ENCODE assay signal across 18 cellular contexts in the genomic region with DNA sequence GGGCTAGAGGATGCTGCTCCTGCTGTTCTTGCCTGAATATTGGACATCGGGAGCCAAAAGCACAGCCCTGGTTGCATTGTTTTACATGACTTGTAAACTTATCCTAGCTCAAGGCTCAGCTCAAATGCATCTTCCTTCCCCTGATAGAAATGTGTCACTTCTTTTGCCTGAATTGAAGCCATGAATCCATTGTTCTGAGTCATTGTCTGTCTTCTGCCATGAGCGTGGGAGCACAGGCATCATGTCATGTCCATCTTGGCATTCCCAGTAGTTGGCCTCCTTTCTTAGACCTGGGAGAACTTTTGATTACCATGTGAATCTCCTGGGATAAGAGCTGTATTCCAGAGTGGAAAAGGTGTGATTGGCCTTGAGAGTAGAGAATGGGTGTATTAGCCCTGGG. TPM values are rescaled to one million over a fixed set of nuclear protein-coding genes. Genes with fewer than 3 reads are reported as not detected.
"Had no signal": no experiment of that assay in that cellular context is flagged by ENCODE, and none has a peak within 500 bp of the region (broad histone marks: within the 10 kb centered on the region; RNA-seq: fewer than 3 reads in every experiment).

No MANE protein-coding gene starts in this region.

- H3K4me1 ChIP-seq: gastrocnemius medialis, parathyroid adenoma, vagina had no signal

- DNase-seq: activated CD8-positive, alpha-beta memory T cell treated with anti-CD3 and anti-CD28 coated beads, Interleukin-2, amount 50 U/mL, for 48 hours; activated naive CD4-positive, alpha-beta T cell treated with Interleukin-2 at 50 U/mL for 16 hours; aorta; dermis blood vessel endothelial cell; effector memory CD8-positive, alpha-beta T cell; gastrocnemius medialis; heart left ventricle; immature natural killer cell; stimulated activated CD4-positive, alpha-beta T cell treated with anti-CD3 and anti-CD28 coated beads, Interleukin-2, amount 100 ng/mL, for 48 hours; T-helper 17 cell; tibial artery had no signal

- H3K36me3 ChIP-seq: gastrocnemius medialis, heart left ventricle, tibial artery, vagina had no signal

- H3K79me2 ChIP-seq: parathyroid adenoma had no signal

- H3K27me3 ChIP-seq: gastrocnemius medialis, heart left ventricle, tibial artery, vagina had no signal

- H3K9ac ChIP-seq: parathyroid adenoma had no signal

- H3K4me3 ChIP-seq: gastrocnemius medialis, heart left ventricle, tibial artery, vagina had no signal

- H3K27ac ChIP-seq: gastrocnemius medialis, heart left ventricle, parathyroid adenoma, tibial artery, vagina had no signal

- ATAC-seq: effector memory CD8-positive, alpha-beta T cell; gastrocnemius medialis; T-helper 17 cell had no signal

- H3K9me3 ChIP-seq: gastrocnemius medialis, tibial artery, vagina had no signal

RNA-seq across cellular contexts. Expression of gene OPN4, which starts 54.1 kb away (rescaled TPM):
- total RNA-seq: cerebellum, dermis blood vessel endothelial cell, liver, renal cortical epithelial cell, skeletal muscle tissue, T-helper 17 cell, vagina, WTC11 had no signal
